ENCODE assay signal across 8 cellular contexts in genomic region chr14:90381999-90382451, GRCh38. TPM values are rescaled to one million over a fixed set of nuclear protein-coding genes. Genes with fewer than 3 reads are reported as not detected.
DNase-seq lines count a peak whose midpoint lies in the region; ATAC-seq and TF ChIP-seq lines count a peak whose summit lies in the region.

No MANE protein-coding gene starts in this region.

- peak overlapping the region; percentile 98 for H3K9ac ChIP-seq in GM23248

- H3K4me3 ChIP-seq in GM23248 (peak overlapping the region; percentile 80), body of pancreas (peak overlapping the region in 1 of 2 donors; percentile 23), kidney epithelial cell (ENCODE audit: low read depth, low read length) (peak overlapping the region; percentile 53), thyroid gland (replicated peaks in 1 of 3) (peak overlapping the region in 2 of 3 donors; percentile 5 to 53)

- H3K27ac ChIP-seq in GM23248 (peak overlapping the region; percentile 99), body of pancreas (peak overlapping the region; percentile 81 to 99 (median 97)), thyroid gland (peak overlapping the region; percentile 97 to 100 (median 98))

- 5 to 11% methylated on average over 13 of the region's 13 CpGs for WGBS in GM23248 (ENCODE audit: low coverage in 1 of 2, low lambda C conversion rate in 2 of 2, missing lambda C conversion rate in 2 of 2), 2 experiments
- 4 to 12% methylated on average over 13 of the region's 13 CpGs for WGBS in body of pancreas, 2 donors
- 25 to 40% methylated on average over 13 of the region's 13 CpGs for WGBS in thyroid gland, 2 donors

- no peak for TF ChIP-seq CTCF in body of pancreas (IDR thresholded peaks at IDR 0.05)
- no peak for TF ChIP-seq CTCF in kidney epithelial cell (IDR thresholded peaks at IDR 0.05; ENCODE audit: insufficient read depth, low read length, poor library complexity, severe bottlenecking)
- TF ChIP-seq CTCF in thyroid gland (IDR thresholded peaks at IDR 0.05): no peak

- peaks cover 18% of the 10 kb centered on the region for H3F3A ChIP-seq in GM23248 (ENCODE audit: insufficient read depth)

- peak overlapping the region; percentile 91 for H3K4me2 ChIP-seq in GM23248 (ENCODE audit: unreplicated experiment)

- H3K27me3 ChIP-seq in GM23248 (replicated peaks; ENCODE audit: insufficient read depth): no peaks in the 10 kb centered on the region
- H3K27me3 ChIP-seq in body of pancreas: no peaks in the 10 kb centered on the region
- H3K27me3 ChIP-seq in kidney epithelial cell (ENCODE audit: control insufficient read depth, insufficient read depth, low read length): no peaks in the 10 kb centered on the region
- H3K27me3 ChIP-seq in thyroid gland: no peaks in the 10 kb centered on the region

- DNase-seq in GM23248 (peak; percentile 46), NCI-H2081 treated with DMSO at 0.1 percent for 48 hours (lab: John Stamatoyannopoulos, UW) (peak; percentile 51), body of pancreas (peak; percentile 82 to 91 (median 89)), kidney epithelial cell (ENCODE audit: low read depth) (no peak), thyroid gland (peak; percentile 66 to 68)

- in situ Hi-C loops in GM23248 (cut with MboI): no loop called here

- intact Hi-C loops in body of pancreas (cut with DNase I): no loop called here
- intact Hi-C loops in thyroid gland (cut with DNase I): loop anchor here (10.0 kb wide), 1 partner anchor 47 kb away; the partner anchor contains the start of gene NRDE2

- H3K36me3 ChIP-seq in GM23248 (ENCODE audit: low read depth): no peaks in the 10 kb centered on the region
- H3K36me3 ChIP-seq in body of pancreas (replicated peaks in 1 of 2; ENCODE audit: insufficient read depth in 1 of 2, low read depth in 2 of 2): no peaks in the 10 kb centered on the region
- H3K36me3 ChIP-seq in kidney epithelial cell (ENCODE audit: control insufficient read depth, insufficient read depth, low read length): no peaks in the 10 kb centered on the region
- no peaks in the 10 kb centered on the region for H3K36me3 ChIP-seq in thyroid gland

- H3K9me2 ChIP-seq in GM23248 (ENCODE audit: insufficient read depth): no peaks in the 10 kb centered on the region

- TF ChIP-seq POLR2A in body of pancreas (IDR thresholded peaks at IDR 0.05): no peak
- no peak for TF ChIP-seq POLR2A in thyroid gland (IDR thresholded peaks at IDR 0.05)

- H3K4me1 ChIP-seq in GM23248 (ENCODE audit: insufficient read depth) (peaks cover 25% of the 10 kb centered on the region), body of pancreas (peaks cover 38% of the 10 kb centered on the region), thyroid gland (peaks cover 15 to 17% of the 10 kb centered on the region in 2 donors)

- no peaks in the 10 kb centered on the region for H4K20me1 ChIP-seq in GM23248 (ENCODE audit: insufficient read depth)

- ATAC-seq in body of pancreas (peak; percentile 24), HG03025 (IDR thresholded peaks at IDR 0.05; ENCODE audit: low FRiP score, unreplicated experiment) (no peak), GM21515 (IDR thresholded peaks at IDR 0.05; ENCODE audit: unreplicated experiment) (no peak), HG02798 (IDR thresholded peaks at IDR 0.05; ENCODE audit: poor library complexity, unreplicated experiment) (no peak)

- no peaks in the 10 kb centered on the region for H3K9me3 ChIP-seq in GM23248 (ENCODE audit: low read depth)
- no peaks in the 10 kb centered on the region for H3K9me3 ChIP-seq in body of pancreas
- H3K9me3 ChIP-seq in thyroid gland: no peaks in the 10 kb centered on the region

- no peaks in the 10 kb centered on the region for H3K79me2 ChIP-seq in GM23248 (ENCODE audit: insufficient read depth)

- peak overlapping the region; percentile 84 for H2AFZ ChIP-seq in GM23248

RNA-seq across cellular contexts. Expression of gene CALM1, which starts 14.8 kb away (rescaled TPM):
- 281 and 307 TPM in 2 replicates for total RNA-seq in GM23248 (2014; rRNA removed; shearing (Covaris generic))
- polyA plus RNA-seq in GM23248 (2016; fragmentation: Nextera tagmentation; extraction: Ambion mirVana): 782 and 785 TPM in 2 replicates
- total RNA-seq in body of pancreas (100 to 1,000 TPM; 137 to 199 TPM), kidney epithelial cell (293 and 328 TPM in 2 replicates), thyroid gland (100 to 1,000 TPM; 262 to 355 (median 294) TPM)

RNA-seq across cellular contexts. Expression of gene NRDE2, which starts 50.3 kb away (rescaled TPM):
- 7.0 and 10.2 TPM in 2 replicates for total RNA-seq in GM23248 (2014; rRNA removed; shearing (Covaris generic))
- 8.9 and 9.4 TPM in 2 replicates for polyA plus RNA-seq in GM23248 (2016; fragmentation: Nextera tagmentation; extraction: Ambion mirVana)
- total RNA-seq in body of pancreas (10 to 100 TPM; 11.7 to 65.6 TPM), kidney epithelial cell (9.3 and 18.3 TPM in 2 replicates), thyroid gland (10 to 100 TPM; 21.7 to 38.7 (median 26.7) TPM)
